In genomic region chr1:212432706-212433576, GRCh38 we compare ENCODE assay signal across 8 cellular contexts. TPM values are rescaled to one million over a fixed set of nuclear protein-coding genes. Genes with fewer than 3 reads are reported as not detected.
A peak's percentile ranks its signal among the peaks of the same experiment; 100 is the strongest.
DNase-seq lines count a peak whose midpoint lies in the region; ATAC-seq, FAIRE-seq and TF ChIP-seq lines count a peak whose summit lies in the region.

TSS of gene NENF (plus strand) at chr1:212432920. CDS start at chr1:212432944, 24 bp downstream.

- intact Hi-C loops in T-helper 2 cell treated with Interferon-gamma antibody and Interleukin-4, amounts not matched to agents 100 ng/mL and 5 ng/mL, for 36 hours (cut with micrococcal nuclease) = loop anchor here (1.0 to 10.0 kb wide), 5 partner anchors 19 to 598 kb away; partner anchors contain the start of genes ATF3, LPGAT1, PACC1 and PPP2R5A

- H3K4me2 ChIP-seq in astrocyte (ENCODE audit: low read length) = peak within 1 kb of the TSS; percentile 97
- peak within 1 kb of the TSS; percentile 93 for H3K4me2 ChIP-seq in hepatocyte

- peaks cover 4% of the 10 kb centered on the region for H3K27me3 Mint-ChIP-seq in astrocyte (ENCODE audit: low read depth, unreplicated experiment)

- FAIRE-seq in GM12892 (lab: Jason Lieb, UNC) = peak; percentile 83
- FAIRE-seq in astrocyte (lab: Jason Lieb, UNC) = no peak

- H3K36me3 Mint-ChIP-seq in astrocyte (ENCODE audit: low read depth, unreplicated experiment) = peaks cover 3% of the 10 kb centered on the region

- H3K9ac ChIP-seq in astrocyte (ENCODE audit: low read length) = peak within 1 kb of the TSS; percentile 85

- H3K9me2 ChIP-seq in hepatocyte (replicated peaks; ENCODE audit: insufficient read depth) = no peaks in the 10 kb centered on the region

- peaks cover 15% of the 10 kb centered on the region for H3K4me1 Mint-ChIP-seq in astrocyte (ENCODE audit: low read depth, unreplicated experiment)

- H3K27ac Mint-ChIP-seq in astrocyte (ENCODE audit: unreplicated experiment) = no peak within 1 kb of the TSS

- H3K27ac ChIP-seq in astrocyte (ENCODE audit: low read depth, low read length) (peak within 1 kb of the TSS; percentile 29), hepatocyte (peak within 1 kb of the TSS; percentile 79)

- H3K4me3 ChIP-seq in astrocyte (ENCODE audit: insufficient read depth, low read depth, low read length) = peak within 1 kb of the TSS; percentile 69
- H3K4me3 ChIP-seq in hepatocyte = peak within 1 kb of the TSS; percentile 51
- peak within 1 kb of the TSS; percentile 61 for H3K4me3 ChIP-seq in retinal pigment epithelial cell (ENCODE audit: low read length)

- ATAC-seq in HG02610 (IDR thresholded peaks at IDR 0.05; ENCODE audit: unreplicated experiment) = peak; percentile 99

- TF ChIP-seq POLR2A in GM12892 (IDR thresholded peaks at IDR 0.05; ENCODE audit: low read depth, low read length) = peak; percentile 76

- peaks cover 11% of the 10 kb centered on the region for H3K79me2 ChIP-seq in astrocyte (ENCODE audit: insufficient read depth, low read length)
- H3K79me2 ChIP-seq in hepatocyte = peaks cover 24% of the 10 kb centered on the region

- no peaks in the 10 kb centered on the region for H3K36me3 ChIP-seq in astrocyte (ENCODE audit: insufficient read depth, low read length)
- H3K36me3 ChIP-seq in hepatocyte (replicated peaks; ENCODE audit: insufficient read depth, low read depth) = no peaks in the 10 kb centered on the region

- DNase-seq in GM12892 (ENCODE audit: insufficient read length) (peak; percentile 96), NCI-H1092 treated with DMSO at 0.1 percent for 48 hours (lab: John Stamatoyannopoulos, UW) (peak; percentile 77), astrocyte (ENCODE audit: low read depth) (peak; percentile 54), hepatocyte (ENCODE audit: low spot score) (peak; percentile 94), retinal pigment epithelial cell (ENCODE audit: low read depth) (no peak), OCI-M2 (lab: John Stamatoyannopoulos, UW; ENCODE audit: unreplicated experiment) (no peak)

- H2AFZ ChIP-seq in astrocyte (ENCODE audit: low read depth, low read length) = peak within 1 kb of the TSS; percentile 75
- peak within 1 kb of the TSS; percentile 70 for H2AFZ ChIP-seq in hepatocyte

- H4K20me1 ChIP-seq in astrocyte (ENCODE audit: insufficient read depth, low read length) (peaks cover 27% of the 10 kb centered on the region), hepatocyte (ENCODE audit: insufficient read depth, poor library complexity, severe bottlenecking) (no peaks in the 10 kb centered on the region)

- H3K27me3 ChIP-seq in astrocyte (ENCODE audit: insufficient read depth, low read length) (no peaks in the 10 kb centered on the region), hepatocyte (no peaks in the 10 kb centered on the region)

- TF ChIP-seq CTCF in astrocyte (IDR thresholded peaks at IDR 0.05; ENCODE audit: insufficient read depth, low read depth, low read length) = no peak
- TF ChIP-seq CTCF in hepatocyte (IDR thresholded peaks at IDR 0.05; ENCODE audit: poor library complexity) = no peak
- TF ChIP-seq CTCF in retinal pigment epithelial cell (conservative IDR thresholded peaks at IDR 0.05; ENCODE audit: low read depth, low read length) = no peak

- peak within 1 kb of the TSS; percentile 84 for H3K4me3 Mint-ChIP-seq in astrocyte (ENCODE audit: unreplicated experiment)

- peaks cover 10% of the 10 kb centered on the region for H3K4me1 ChIP-seq in astrocyte (ENCODE audit: insufficient read depth, low read length)
- H3K4me1 ChIP-seq in hepatocyte (ENCODE audit: insufficient read depth) = peaks cover 8% of the 10 kb centered on the region

- no peaks in the 10 kb centered on the region for H3K9me3 Mint-ChIP-seq in astrocyte (ENCODE audit: unreplicated experiment)

- WGBS in hepatocyte (ENCODE audit: low lambda C conversion rate, missing lambda C conversion rate) = 2% methylated on average over 48 of the region's 86 CpGs

- H3K9me3 ChIP-seq in astrocyte (ENCODE audit: insufficient read depth, low read depth, low read length) (no peaks in the 10 kb centered on the region), hepatocyte (ENCODE audit: low read depth) (no peaks in the 10 kb centered on the region)

RNA-seq across cellular contexts. Expression of gene NENF, which starts in this region (rescaled TPM):
- 67.1 TPM for polyA plus RNA-seq in GM12892 (2012; ENCODE audit: missing spikeins)
- 26.5 and 27.0 TPM in 2 replicates for total RNA-seq in T-helper 2 cell treated with Interferon-gamma antibody and Interleukin-4, amounts not matched to agents 100 ng/mL and 5 ng/mL, for 36 hours
- total RNA-seq in astrocyte (34.4 and 38.8 TPM in 2 replicates), hepatocyte (45.4 and 52.3 TPM in 2 replicates)
- 115 and 144 TPM in 2 replicates for polyA plus RNA-seq in hepatocyte

Comparison
In these comparisons a context has a peak if more than half of its experiments do, and no peak if none do; other contexts are left out.
1. DNase-seq: peak in GM12892 (single experiment), NCI-H1092 treated with DMSO at 0.1 percent for 48 hours (single experiment), astrocyte (single experiment) and hepatocyte (single experiment); none in retinal pigment epithelial cell (single experiment) and OCI-M2 (single experiment).
2. Peak in every context shown above with its lines, with median percentiles within 50 percentile points of each other: H3K4me3 ChIP-seq.